ENCODE assay signal across 1 cellular context in genomic region chr5:83220331-83220730, GRCh38.
TF ChIP-seq lines count a peak whose summit lies in the region.

No MANE protein-coding gene starts in this region.

TF ChIP-seq in IMR-90, 13 proteins besides CTCF, POLR2A, EP300 and RAD21 (continued from another document):
- TF ChIP-seq USF2 (IDR thresholded peaks at IDR 0.05; ENCODE audit: low read depth, low read length), result no peak
- TF ChIP-seq NFE2L2 (IDR thresholded peaks at IDR 0.05; ENCODE audit: low read depth, low read length), result no peak
- TF ChIP-seq BHLHE40 (IDR thresholded peaks at IDR 0.05; ENCODE audit: low read depth, low read length), result no peak
